Comparison of ENCODE assay signal across 1 cellular context in the genomic region with DNA sequence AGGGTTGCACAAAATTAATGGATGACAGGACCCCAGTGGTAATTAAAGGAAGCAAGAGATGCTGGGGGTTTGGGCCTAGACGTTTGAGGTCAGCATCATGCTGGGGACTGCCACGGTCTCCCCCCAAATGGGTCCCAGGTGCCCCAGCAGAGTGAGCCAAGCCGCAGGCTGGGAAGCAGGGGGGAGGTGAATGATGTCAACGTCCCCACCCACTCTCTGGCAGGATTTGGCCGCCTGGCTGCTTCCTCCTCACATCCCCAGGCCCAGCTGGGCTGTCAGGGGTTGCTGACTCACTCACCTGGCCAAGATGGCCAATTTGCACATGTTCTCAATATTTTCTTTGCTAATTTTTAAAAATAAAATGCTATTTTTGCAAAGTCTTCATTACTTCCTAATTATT.
TF ChIP-seq lines count a peak whose summit lies in the region.

No MANE protein-coding gene starts in this region.

TF ChIP-seq in GM23338, 12 proteins besides CTCF, POLR2A, EP300 and RAD21 (continued from another document):
- no peak for TF ChIP-seq ZNF462 (CRISPR knock-in tag; IDR thresholded peaks at IDR 0.05)
